ENCODE assay signal across 12 cellular contexts in genomic region chr1:92709738-92710137, GRCh38.
DNase-seq lines count a peak whose midpoint lies in the region; ATAC-seq and TF ChIP-seq lines count a peak whose summit lies in the region.
"Had no signal": no experiment of that assay in that cellular context is flagged by ENCODE, and none has a peak within 500 bp of the region (broad histone marks: within the 10 kb centered on the region; RNA-seq: fewer than 3 reads in every experiment).

No MANE protein-coding gene starts in this region.

- ATAC-seq in GM23338, result peak; percentile 55
- no peak for ATAC-seq in HG03442 (IDR thresholded peaks at IDR 0.05; ENCODE audit: unreplicated experiment)
- ATAC-seq in HG02885 (IDR thresholded peaks at IDR 0.05; ENCODE audit: poor library complexity, unreplicated experiment), result no peak
- no peak for ATAC-seq in effector memory CD8-positive, alpha-beta T cell (replicated peaks)

- peaks cover 36% of the 10 kb centered on the region; the same call in 2 of the 3 replicates for H3K4me1 Mint-ChIP-seq in GM23338
- H3K4me1 Mint-ChIP-seq in effector memory CD8-positive, alpha-beta T cell (ENCODE audit: low read depth in 2 of 2), result no peaks in the 10 kb centered on the region

- H3K4me1 ChIP-seq in A673 (ENCODE audit: insufficient read depth, low read length, poor library complexity, severe bottlenecking) (peaks cover 33% of the 10 kb centered on the region), GM23338 (ENCODE audit: insufficient read depth) (peaks cover 23% of the 10 kb centered on the region; the same call in 1 of the 2 replicates), adipocyte (ENCODE audit: control insufficient read depth, insufficient read depth, low read length) (peaks cover 3% of the 10 kb centered on the region), hepatocyte (ENCODE audit: insufficient read depth) (peaks cover 16% of the 10 kb centered on the region)

- H3K27ac Mint-ChIP-seq in GM23338, result no peak overlapping the region
- no peak overlapping the region for H3K27ac Mint-ChIP-seq in effector memory CD8-positive, alpha-beta T cell

- no peak overlapping the region for H3K9ac ChIP-seq in adipocyte (ENCODE audit: low read length)

- H2AFZ ChIP-seq in GM23338, result no peak overlapping the region
- H2AFZ ChIP-seq in hepatocyte, result no peak overlapping the region

- no peaks in the 10 kb centered on the region for H3K36me3 Mint-ChIP-seq in GM23338 (ENCODE audit: low read depth)
- H3K36me3 Mint-ChIP-seq in effector memory CD8-positive, alpha-beta T cell (ENCODE audit: insufficient read depth), result no peaks in the 10 kb centered on the region

- DNase-seq in A673 (ENCODE audit: low spot score) (peak; percentile 14), GM23338 (ENCODE audit: low spot score) (peak; percentile 69), adipocyte (ENCODE audit: low read depth) (peak; percentile 32), hepatocyte (ENCODE audit: low spot score) (peak; percentile 67), DMS153 treated with DMSO at 0.1 percent for 48 hours (lab: John Stamatoyannopoulos, UW; ENCODE audit: unreplicated experiment) (no peak)
- no peak for DNase-seq in effector memory CD8-positive, alpha-beta T cell
- DNase-seq: NCI-H2029 treated with DMSO at 0.1 percent for 48 hours; stimulated activated CD4-positive, alpha-beta T cell treated with anti-CD3 and anti-CD28 coated beads, Interleukin-2, amount 100 ng/mL, for 24 hours had no signal

- POLR2A ChIA-PET in A673 (lab: Charles Lee; ENCODE audit: low non-redundant PET), result no interaction called here

- H3K36me3 ChIP-seq in A673 (ENCODE audit: insufficient read depth, low read length, poor library complexity, severe bottlenecking) (no peaks in the 10 kb centered on the region), GM23338 (ENCODE audit: insufficient read depth) (no peaks in the 10 kb centered on the region), adipocyte (ENCODE audit: control insufficient read depth, insufficient read depth, low read length, severe bottlenecking) (no peaks in the 10 kb centered on the region), hepatocyte (replicated peaks; ENCODE audit: insufficient read depth, low read depth) (no peaks in the 10 kb centered on the region)
- H3K36me3 ChIP-seq: cardiac muscle cell had no signal

- H3K79me2 ChIP-seq in GM23338 (replicated peaks; ENCODE audit: insufficient read depth), result 0 out of 2 replicates have a peak, but pooled peaks cover 6% of the 10 kb centered on the region
- H3K79me2 ChIP-seq in hepatocyte, result peaks cover 61% of the 10 kb centered on the region

- 70% methylated on average over 4 of the region's 4 CpGs for WGBS in hepatocyte (ENCODE audit: low lambda C conversion rate, missing lambda C conversion rate)

- TF ChIP-seq CTCF in A673 (conservative IDR thresholded peaks at IDR 0.05; ENCODE audit: low read depth, low read length) (no peak), GM23338 (conservative IDR thresholded peaks at IDR 0.05; ENCODE audit: low read depth in 2 of 2) (no peak), hepatocyte (IDR thresholded peaks at IDR 0.05; ENCODE audit: poor library complexity) (no peak)

- CTCF ChIA-PET in A673 (lab: Charles Lee), result no interaction called here

- H3F3A ChIP-seq in GM23338 (replicated peaks; ENCODE audit: low read depth), result no peaks in the 10 kb centered on the region

- H3K9me3 ChIP-seq in A673 (ENCODE audit: low read depth, low read length, poor library complexity, severe bottlenecking) (no peaks in the 10 kb centered on the region), adipocyte (ENCODE audit: control insufficient read depth, low read length) (no peaks in the 10 kb centered on the region), hepatocyte (ENCODE audit: low read depth) (no peaks in the 10 kb centered on the region)

- H3K4me2 ChIP-seq in GM23338 (peak overlapping the region; percentile 62), hepatocyte (no peak overlapping the region)

- no peaks in the 10 kb centered on the region for H3K27me3 ChIP-seq in A673 (replicated peaks; ENCODE audit: insufficient read depth, low read depth, low read length, poor library complexity)
- no peaks in the 10 kb centered on the region for H3K27me3 ChIP-seq in GM23338 (ENCODE audit: insufficient read depth)
- H3K27me3 ChIP-seq in adipocyte (replicated peaks; ENCODE audit: control insufficient read depth, insufficient read depth, low read length), result no peaks in the 10 kb centered on the region
- no peaks in the 10 kb centered on the region for H3K27me3 ChIP-seq in hepatocyte
- H3K27me3 ChIP-seq: cardiac muscle cell had no signal

- H3K27ac ChIP-seq in A673 (ENCODE audit: low read depth, low read length, poor library complexity, severe bottlenecking) (no peak overlapping the region), GM23338 (ENCODE audit: low read depth) (no peak overlapping the region), hepatocyte (peak overlapping the region; percentile 11)
- H3K27ac ChIP-seq: cardiac muscle cell had no signal

- no peak overlapping the region for H3K4me3 ChIP-seq in A673 (ENCODE audit: low read depth, low read length, poor library complexity, severe bottlenecking)
- no peak overlapping the region for H3K4me3 ChIP-seq in GM23338
- no peak overlapping the region for H3K4me3 ChIP-seq in adipocyte (ENCODE audit: low read length)
- no peak overlapping the region for H3K4me3 ChIP-seq in hepatocyte
- H3K4me3 ChIP-seq: cardiac muscle cell had no signal

- intact Hi-C loops in A673 (cut with micrococcal nuclease; ENCODE audit: unreplicated experiment), result no loop called here

- H3K27me3 Mint-ChIP-seq in GM23338 (ENCODE audit: insufficient read depth, low read depth, poor library complexity), result no peaks in the 10 kb centered on the region
- H3K27me3 Mint-ChIP-seq in effector memory CD8-positive, alpha-beta T cell, result peaks cover 6 to 14% of the 10 kb centered on the region in 2 donors

- H4K20me1 ChIP-seq in GM23338 (replicated peaks; ENCODE audit: insufficient read depth) (no peaks in the 10 kb centered on the region), hepatocyte (ENCODE audit: insufficient read depth, poor library complexity, severe bottlenecking) (peaks cover 4% of the 10 kb centered on the region)

- no peaks in the 10 kb centered on the region for H3K9me3 Mint-ChIP-seq in GM23338
- no peaks in the 10 kb centered on the region for H3K9me3 Mint-ChIP-seq in effector memory CD8-positive, alpha-beta T cell
- H3K9me3 Mint-ChIP-seq: neural crest cell had no signal

- H3K9me2 ChIP-seq in GM23338 (ENCODE audit: insufficient read depth) (no peaks in the 10 kb centered on the region), hepatocyte (replicated peaks; ENCODE audit: insufficient read depth) (no peaks in the 10 kb centered on the region)

- no peak overlapping the region for H3K4me3 Mint-ChIP-seq in GM23338
- no peak overlapping the region for H3K4me3 Mint-ChIP-seq in effector memory CD8-positive, alpha-beta T cell
- H3K4me3 Mint-ChIP-seq: neural crest cell had no signal

- BruUV-seq in A673 (replicated peaks; lab: Mats Ljungman, UMichigan), result no TSS peak

TF ChIP-seq in GM23338, 12 proteins besides CTCF, POLR2A, EP300 and RAD21 (continues in another document):
- TF ChIP-seq POLR2AphosphoS5 (IDR thresholded peaks at IDR 0.05; ENCODE audit: low read depth), result no peak
- no peak for TF ChIP-seq ZNF114 (CRISPR knock-in tag; IDR thresholded peaks at IDR 0.05)
- no peak for TF ChIP-seq ZNF331 (CRISPR knock-in tag; IDR thresholded peaks at IDR 0.05; ENCODE audit: low read depth)

Comparison
In these comparisons a context has a peak if more than half of its experiments do, and no peak if none do; other contexts are left out.
1. DNase-seq: peak in A673 (single experiment), GM23338 (single experiment), adipocyte (single experiment) and hepatocyte (single experiment); none in DMS153 treated with DMSO at 0.1 percent for 48 hours (single experiment) and effector memory CD8-positive, alpha-beta T cell (0 of 3).